20 cellular contexts compared by ENCODE assay signal in genomic region chr7:25091757-25092156, GRCh38.
"Had no signal": no experiment of that assay in that cellular context is flagged by ENCODE, and none has a peak within 500 bp of the region (broad histone marks: within the 10 kb centered on the region; RNA-seq: fewer than 3 reads in every experiment).

No MANE protein-coding gene starts in this region.

- H3K4me3 ChIP-seq: heart left ventricle, ovary, prostate gland, right atrium auricular region, thoracic aorta had no signal

- H3K27ac Mint-ChIP-seq: activated T-cell treated with anti-CD3 and anti-CD28 coated beads, Interleukin-2, amount 50 U/mL, for 24 hours; activated T-helper 17 cell treated with anti-CD3 and anti-CD28 coated beads, Interleukin-2, amount 50 U/mL, for 72 hours; memory B cell; natural killer cell treated with Interleukin-12 subunit alpha and Interleukin-12 subunit beta and Interleukin-15 and Interleukin-18, amount 100 ng/mL, for 72 hours; type B pancreatic cell had no signal

- H3K27ac ChIP-seq: epithelial cell of prostate, heart left ventricle, neutrophil, ovary, prostate gland, right atrium auricular region, thoracic aorta had no signal

- H3K27me3 Mint-ChIP-seq: activated T-cell treated with anti-CD3 and anti-CD28 coated beads, Interleukin-2, amount 50 U/mL, for 24 hours; activated T-helper 17 cell treated with anti-CD3 and anti-CD28 coated beads, Interleukin-2, amount 50 U/mL, for 72 hours; memory B cell; type B pancreatic cell had no signal

- H3K9me3 Mint-ChIP-seq: activated naive CD4-positive, alpha-beta T cell treated with anti-CD3 and anti-CD28 coated beads, Interleukin-2, amount 50 U/mL, for 72 hours; activated T-cell treated with anti-CD3 and anti-CD28 coated beads, Interleukin-2, amount 50 U/mL, for 24 hours; activated T-helper 17 cell treated with anti-CD3 and anti-CD28 coated beads, Interleukin-2, amount 50 U/mL, for 72 hours; memory B cell; natural killer cell treated with Interleukin-12 subunit alpha and Interleukin-12 subunit beta and Interleukin-15 and Interleukin-18, amount 100 ng/mL, for 72 hours; type B pancreatic cell had no signal

- FAIRE-seq: islet of Langerhans, TTC549 had no signal

- H3K36me3 Mint-ChIP-seq: activated naive CD4-positive, alpha-beta T cell treated with anti-CD3 and anti-CD28 coated beads, Interleukin-2, amount 50 U/mL, for 72 hours; brain; memory B cell; natural killer cell treated with Interleukin-12 subunit alpha and Interleukin-12 subunit beta and Interleukin-15 and Interleukin-18, amount 100 ng/mL, for 72 hours; type B pancreatic cell had no signal

- DNase-seq: activated CD4-positive, alpha-beta T cell treated with anti-CD3 and anti-CD28 coated beads for 1 hour; activated T-cell treated with anti-CD3 and anti-CD28 coated beads, Interleukin-2, amount 50 U/mL, for 24 hours; aorta; heart left ventricle; ovary; stimulated activated CD4-positive, alpha-beta T cell treated with anti-CD3 and anti-CD28 coated beads, Interleukin-4, amount 100 ng/mL, for 24 hours; stimulated activated naive CD4-positive, alpha-beta T cell treated with Interleukin-2 at 50 U/mL for 16 hours had no signal

- H3K9me3 ChIP-seq: heart left ventricle, neutrophil, ovary, prostate gland, right atrium auricular region, thoracic aorta had no signal

- H3K27me3 ChIP-seq: heart left ventricle, ovary, right atrium auricular region had no signal

- H3K4me1 ChIP-seq: prostate gland, right atrium auricular region had no signal

- H3K36me3 ChIP-seq: heart left ventricle, neutrophil, ovary, prostate gland, right atrium auricular region, thoracic aorta had no signal

- H3K4me3 Mint-ChIP-seq: activated T-cell treated with anti-CD3 and anti-CD28 coated beads, Interleukin-2, amount 50 U/mL, for 24 hours; activated T-helper 17 cell treated with anti-CD3 and anti-CD28 coated beads, Interleukin-2, amount 50 U/mL, for 72 hours; brain; memory B cell; natural killer cell treated with Interleukin-12 subunit alpha and Interleukin-12 subunit beta and Interleukin-15 and Interleukin-18, amount 100 ng/mL, for 72 hours; type B pancreatic cell had no signal
